ENCODE assay signal across 9 cellular contexts in genomic region chr5:142012792-142013388, GRCh38. TPM values are rescaled to one million over a fixed set of nuclear protein-coding genes. Genes with fewer than 3 reads are reported as not detected.
DNase-seq lines count a peak whose midpoint lies in the region; ATAC-seq, FAIRE-seq and TF ChIP-seq lines count a peak whose summit lies in the region.
"Had no signal": no experiment of that assay in that cellular context is flagged by ENCODE, and none has a peak within 500 bp of the region (broad histone marks: within the 10 kb centered on the region; RNA-seq: fewer than 3 reads in every experiment).

TSS of gene GNPDA1 (minus strand) at chr5:142013027. CDS start at chr5:142012035, 992 bp downstream.

- no peaks in the 10 kb centered on the region for H3K27me3 Mint-ChIP-seq in activated T-helper 17 cell treated with anti-CD3 and anti-CD28 coated beads, Interleukin-2, amount 50 U/mL, for 72 hours
- no peaks in the 10 kb centered on the region for H3K27me3 Mint-ChIP-seq in naive thymus-derived CD4-positive, alpha-beta T cell

- H3K27ac ChIP-seq in BLaER1 treated with 17β-estradiol and CSF1 and Interleukin-3, amounts not matched to agents 10 nM and 100 nM = peak within 1 kb of the TSS in 10 of 11 experiments; percentile 12 to 79 (median 47); a peak in 15 of 22 replicates
- H3K27ac ChIP-seq in Peyer's patch = peak within 1 kb of the TSS; percentile 77 to 93 (median 80)
- H3K27ac ChIP-seq in fibroblast of lung (ENCODE audit: insufficient read depth, low read length) = peak within 1 kb of the TSS; percentile 85
- H3K27ac ChIP-seq in naive thymus-derived CD4-positive, alpha-beta T cell (ENCODE audit: low read depth, low read length) = peak within 1 kb of the TSS; percentile 76

- ATAC-seq in HG03457 (IDR thresholded peaks at IDR 0.05; ENCODE audit: unreplicated experiment) = peak; percentile 39
- ATAC-seq in activated T-helper 17 cell treated with anti-CD3 and anti-CD28 coated beads, Interleukin-2, amount 50 U/mL, for 72 hours (replicated peaks) = peak; percentile 42
- ATAC-seq in naive thymus-derived CD4-positive, alpha-beta T cell = peak; percentile 87

- H4K20me1 ChIP-seq in BLaER1 treated with 17β-estradiol and CSF1 and Interleukin-3, amounts not matched to agents 10 nM and 100 nM = no peaks in the 10 kb centered on the region
- H4K20me1 ChIP-seq in fibroblast of lung (ENCODE audit: control insufficient read depth, extremely low read depth, insufficient read depth, low read length) = no peaks in the 10 kb centered on the region

- H3K9ac ChIP-seq in BLaER1 treated with 17β-estradiol and CSF1 and Interleukin-3, amounts not matched to agents 10 nM and 100 nM = peak within 1 kb of the TSS in 10 of 11 experiments; percentile 21 to 85 (median 54); a peak in 19 of 22 replicates
- H3K9ac ChIP-seq in fibroblast of lung (ENCODE audit: insufficient read depth, low read length) = peak within 1 kb of the TSS; percentile 74

- TF ChIP-seq POLR2A in Peyer's patch (IDR thresholded peaks at IDR 0.05) = peak; percentile 22 to 69

- H3K36me3 Mint-ChIP-seq in activated T-helper 17 cell treated with anti-CD3 and anti-CD28 coated beads, Interleukin-2, amount 50 U/mL, for 72 hours (ENCODE audit: low read depth) = peaks cover 50% of the 10 kb centered on the region
- peaks cover 3 to 20% (median 5%) of the 10 kb centered on the region in 5 donors for H3K36me3 Mint-ChIP-seq in naive thymus-derived CD4-positive, alpha-beta T cell

- peak within 1 kb of the TSS; percentile 40 to 63 (median 56) for H3K4me3 ChIP-seq in BLaER1 treated with 17β-estradiol and CSF1 and Interleukin-3, amounts not matched to agents 10 nM and 100 nM
- H3K4me3 ChIP-seq in Peyer's patch (peak within 1 kb of the TSS; percentile 53 to 69 (median 62)), fibroblast of lung (replicated peaks in 1 of 4; ENCODE audit: control extremely low read depth in 1 of 4, insufficient read depth in 1 of 4, low read depth in 3 of 4, low read length in 4 of 4) (peak within 1 kb of the TSS; percentile 57 to 93 (median 70))
- H3K4me3 ChIP-seq in naive thymus-derived CD4-positive, alpha-beta T cell (ENCODE audit: low read length) = peak within 1 kb of the TSS; percentile 68

- intact Hi-C loops in naive thymus-derived CD4-positive, alpha-beta T cell (cut with micrococcal nuclease) = loop anchor here (1.0 to 10.0 kb wide), 6 partner anchors 91 to 992 kb away; partner anchors contain the start of gene DELE1 (in 1 of the 2)

- H3K79me2 ChIP-seq in fibroblast of lung (ENCODE audit: control insufficient read depth, insufficient read depth, low read length) = no peaks in the 10 kb centered on the region

- H3K4me1 ChIP-seq in BLaER1 treated with 17β-estradiol and CSF1 and Interleukin-3, amounts not matched to agents 10 nM and 100 nM = peaks cover 48 to 66% (median 57%) of the 10 kb centered on the region in 10 experiments
- H3K4me1 ChIP-seq in Peyer's patch (peaks cover 0 to 31% (median 3%) of the 10 kb centered on the region in 4 donors), fibroblast of lung (ENCODE audit: control insufficient read depth, extremely low read depth, insufficient read depth, low read length) (peaks cover 10% of the 10 kb centered on the region)
- peaks cover 40 to 53% of the 10 kb centered on the region in 2 donors for H3K4me1 ChIP-seq in naive thymus-derived CD4-positive, alpha-beta T cell (ENCODE audit: control insufficient read depth in 2 of 2, insufficient read depth in 2 of 2, low read length in 2 of 2)

- TF ChIP-seq CTCF in Peyer's patch (IDR thresholded peaks at IDR 0.05) = peak in 3 of 6 experiments; percentile 48 to 49 (median 48)
- no peak for TF ChIP-seq CTCF in fibroblast of lung (conservative IDR thresholded peaks at IDR 0.05 in 1 of 2, IDR thresholded peaks at IDR 0.05 in 1 of 2; ENCODE audit: low read depth in 1 of 2, low read length in 2 of 2)

- FAIRE-seq in GM19239 (lab: Jason Lieb, UNC) = no peak
- FAIRE-seq: colon had no signal

- H3K36me3 ChIP-seq in BLaER1 treated with 17β-estradiol and CSF1 and Interleukin-3, amounts not matched to agents 10 nM and 100 nM = peaks cover 0 to 25% (median 0%) of the 10 kb centered on the region in 11 experiments; a peak in 3 of 22 replicates
- H3K36me3 ChIP-seq in Peyer's patch (no peaks in the 10 kb centered on the region), fibroblast of lung (ENCODE audit: control insufficient read depth, insufficient read depth, low read length) (peaks cover 5% of the 10 kb centered on the region)
- peaks cover 0 to 6% (median 0%) of the 10 kb centered on the region in 3 experiments for H3K36me3 ChIP-seq in naive thymus-derived CD4-positive, alpha-beta T cell (ENCODE audit: control insufficient read depth in 2 of 3, insufficient read depth in 3 of 3, low read length in 3 of 3)

- peaks cover 43% of the 10 kb centered on the region for H3K4me1 Mint-ChIP-seq in activated T-helper 17 cell treated with anti-CD3 and anti-CD28 coated beads, Interleukin-2, amount 50 U/mL, for 72 hours
- peaks cover 34 to 86% (median 80%) of the 10 kb centered on the region in 7 donors for H3K4me1 Mint-ChIP-seq in naive thymus-derived CD4-positive, alpha-beta T cell

- H3K4me2 ChIP-seq in BLaER1 treated with 17β-estradiol and CSF1 and Interleukin-3, amounts not matched to agents 10 nM and 100 nM = peak within 1 kb of the TSS; percentile 74 to 90 (median 82)
- peak within 1 kb of the TSS; percentile 95 for H3K4me2 ChIP-seq in fibroblast of lung (ENCODE audit: extremely low read depth, insufficient read depth, low read length)

- peaks cover 0 to 9% (median 0%) of the 10 kb centered on the region in 11 experiments; a peak in 7 of 22 replicates for H3K9me3 ChIP-seq in BLaER1 treated with 17β-estradiol and CSF1 and Interleukin-3, amounts not matched to agents 10 nM and 100 nM (replicated peaks in 1 of 11)
- no peaks in the 10 kb centered on the region for H3K9me3 ChIP-seq in Peyer's patch
- no peaks in the 10 kb centered on the region for H3K9me3 ChIP-seq in fibroblast of lung (ENCODE audit: control insufficient read depth, insufficient read depth, low read depth, low read length)
- H3K9me3 ChIP-seq in naive thymus-derived CD4-positive, alpha-beta T cell (ENCODE audit: control insufficient read depth in 2 of 3, low read length in 3 of 3) = no peaks in the 10 kb centered on the region

- DNase-seq in GM19239 (ENCODE audit: insufficient read length, low spot score) = peak; percentile 67
- DNase-seq in Peyer's patch = peak; percentile 77 to 91 (median 91)
- peak; percentile 67 for DNase-seq in fibroblast of lung (ENCODE audit: low read depth in 2 of 2)
- peak; percentile 38 to 81 (median 54) for DNase-seq in naive thymus-derived CD4-positive, alpha-beta T cell
- peak; percentile 53 for DNase-seq in stimulated activated naive CD4-positive, alpha-beta T cell treated with Interleukin-2 at 50 U/mL for 16 hours (lab: John Stamatoyannopoulos, UW)

- peak within 1 kb of the TSS; percentile 75 for H3K4me3 Mint-ChIP-seq in activated T-helper 17 cell treated with anti-CD3 and anti-CD28 coated beads, Interleukin-2, amount 50 U/mL, for 72 hours
- H3K4me3 Mint-ChIP-seq in naive thymus-derived CD4-positive, alpha-beta T cell = peak within 1 kb of the TSS; percentile 76 to 93 (median 88)

- POLR2A ChIA-PET in naive thymus-derived CD4-positive, alpha-beta T cell (lab: Charles Lee) = interaction anchor here (0.5 to 7.0 kb wide), 19 partner anchors 9 to 130 kb away, joined by 3 to 80 read pairs (median 4); partner anchors contain the start of genes NDFIP1 and RNF14

- H3K27ac Mint-ChIP-seq in activated T-helper 17 cell treated with anti-CD3 and anti-CD28 coated beads, Interleukin-2, amount 50 U/mL, for 72 hours = peak within 1 kb of the TSS; percentile 96
- H3K27ac Mint-ChIP-seq in naive thymus-derived CD4-positive, alpha-beta T cell = peak within 1 kb of the TSS; percentile 87 to 93 (median 90)

- H3K9me3 Mint-ChIP-seq in activated T-helper 17 cell treated with anti-CD3 and anti-CD28 coated beads, Interleukin-2, amount 50 U/mL, for 72 hours = no peaks in the 10 kb centered on the region
- peaks cover 0 to 3% (median 0%) of the 10 kb centered on the region in 11 donors for H3K9me3 Mint-ChIP-seq in naive thymus-derived CD4-positive, alpha-beta T cell

- H2AFZ ChIP-seq in fibroblast of lung (ENCODE audit: low read length) = peak within 1 kb of the TSS; percentile 75

- CTCF ChIA-PET in naive thymus-derived CD4-positive, alpha-beta T cell (lab: Charles Lee) = interaction anchor here (0.7 to 7.6 kb wide), 15 partner anchors 8 to 131 kb away, joined by 3 to 82 read pairs (median 4); partner anchors contain the start of genes NDFIP1 and RNF14

- H3K27me3 ChIP-seq in BLaER1 treated with 17β-estradiol and CSF1 and Interleukin-3, amounts not matched to agents 10 nM and 100 nM = peaks cover 22 to 47% (median 32%) of the 10 kb centered on the region in 11 experiments
- H3K27me3 ChIP-seq in Peyer's patch = no peaks in the 10 kb centered on the region
- peaks cover 2% of the 10 kb centered on the region for H3K27me3 ChIP-seq in fibroblast of lung (ENCODE audit: control insufficient read depth, insufficient read depth, low read length)
- H3K27me3 ChIP-seq in naive thymus-derived CD4-positive, alpha-beta T cell (ENCODE audit: control insufficient read depth in 2 of 2, insufficient read depth in 2 of 2, low read length in 2 of 2) = no peaks in the 10 kb centered on the region

RNA-seq across cellular contexts. Expression of gene GNPDA1, which starts in this region (rescaled TPM):
- total RNA-seq in Peyer's patch (10 to 100 TPM; 14.9 to 31.9 (median 23.5) TPM), fibroblast of lung (64.2 and 97.8 TPM in 2 replicates)
- total RNA-seq in activated T-helper 17 cell treated with anti-CD3 and anti-CD28 coated beads, Interleukin-2, amount 50 U/mL, for 72 hours = 10 to 100 TPM; 35.8 to 51.1 TPM
- 30.0 and 40.6 TPM in 2 replicates for polyA plus RNA-seq in fibroblast of lung
- 40.8 and 61.6 TPM in 2 replicates for polyA plus RNA-seq in fibroblast of lung (2012)
- polyA minus RNA-seq in fibroblast of lung (ENCODE audit: low replicate concordance) = 51.8 and 62.3 TPM in 2 replicates
- 10 to 100 TPM; 13.3 to 60.4 (median 26.4) TPM for total RNA-seq in naive thymus-derived CD4-positive, alpha-beta T cell
- 10 to 100 TPM; 37.9 to 47.7 TPM for polyA plus RNA-seq in naive thymus-derived CD4-positive, alpha-beta T cell

Comparison
In these comparisons a context has a peak if more than half of its experiments do, and no peak if none do; other contexts are left out.
1. Peak in every context shown above with its lines: DNase-seq, ATAC-seq, H3K4me3 ChIP-seq and H3K27ac ChIP-seq.